In the genomic region with DNA sequence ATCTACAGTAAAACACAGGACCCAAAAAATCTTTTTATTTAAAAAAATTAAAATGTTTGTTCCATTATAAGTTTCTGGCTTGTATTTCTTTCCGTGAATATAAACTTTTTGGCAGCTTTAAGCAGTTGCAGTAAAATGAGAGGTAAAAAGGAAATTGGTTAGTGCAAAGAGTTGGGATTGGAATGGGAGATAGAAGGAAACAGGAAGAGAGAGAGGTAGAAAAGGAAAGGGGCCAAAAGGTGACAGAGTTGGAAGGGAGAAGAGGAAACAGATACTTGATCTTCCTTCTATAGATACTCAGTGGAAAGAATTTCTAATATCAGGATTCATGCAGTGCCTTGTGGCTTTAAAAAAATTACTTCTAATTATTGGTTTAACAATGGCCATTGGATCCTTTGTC, we compare ENCODE assay signal across 23 cellular contexts.
"Had no signal": no experiment of that assay in that cellular context is flagged by ENCODE, and none has a peak within 500 bp of the region (broad histone marks: within the 10 kb centered on the region; RNA-seq: fewer than 3 reads in every experiment).

No MANE protein-coding gene starts in this region.

- H3K4me3 Mint-ChIP-seq: activated naive CD8-positive, alpha-beta T cell; T-helper 2 cell treated with Interferon-gamma antibody and Interleukin-4, amounts not matched to agents 5 μg/mL and 100 μg/mL, for 36 hours had no signal

- H3K9me3 Mint-ChIP-seq: T-helper 2 cell treated with Interferon-gamma antibody and Interleukin-4, amounts not matched to agents 5 μg/mL and 100 μg/mL, for 36 hours had no signal

- ATAC-seq: activated CD4-positive, CD25-positive, alpha-beta regulatory T cell treated with anti-CD3 and anti-CD28 coated beads, Interleukin-2, amount 50 U/mL, for 24 hours had no signal

- DNase-seq: activated CD4-positive, alpha-beta T cell treated with anti-CD3 and anti-CD28 coated beads for 48 hours; activated CD4-positive, alpha-beta T cell treated with anti-CD3 and anti-CD28 coated beads, Interleukin-2, amount 50 U/mL, for 48 hours; activated effector memory CD4-positive, alpha-beta T cell treated with Interleukin-2 at 50 U/mL for 16 hours; activated naive CD4-positive, alpha-beta T cell; activated T-cell treated with anti-CD3 and anti-CD28 coated beads for 4 hours; adrenal gland; anterior cingulate cortex; caudate nucleus; Kasumi-1; KBM-7; NCI-H1105 treated with DMSO at 0.1 percent for 48 hours; NCI-H1436 treated with DMSO at 0.1 percent for 48 hours; NCI-H187; NCI-H2081; NCI-H510A treated with DMSO at 0.1 percent for 48 hours; Peyer's patch; Right ventricle myocardium superior; SJCRH30; SK-N-SH; T-helper 1 cell had no signal

- H3K27ac Mint-ChIP-seq: T-helper 2 cell treated with Interferon-gamma antibody and Interleukin-4, amounts not matched to agents 5 μg/mL and 100 μg/mL, for 36 hours had no signal

- H3K27me3 Mint-ChIP-seq: activated naive CD8-positive, alpha-beta T cell had no signal
